30 cellular contexts compared by ENCODE assay signal in genomic region chr7:17898111-17898510, GRCh38.
"Had no signal": no experiment of that assay in that cellular context is flagged by ENCODE, and none has a peak within 500 bp of the region (broad histone marks: within the 10 kb centered on the region; RNA-seq: fewer than 3 reads in every experiment).

No MANE protein-coding gene starts in this region.

- ATAC-seq: activated CD8-positive, alpha-beta T cell treated with anti-CD3 and anti-CD28 coated beads for 36 hours; activated naive CD4-positive, alpha-beta T cell treated with anti-CD3 and anti-CD28 coated beads, Interleukin-2, amount 50 U/mL, for 72 hours; activated T-cell treated with anti-CD3 and anti-CD28 coated beads, Interleukin-2, amount 50 U/mL, for 4 hours; activated T-cell treated with anti-CD3 and anti-CD28 coated beads, Interleukin-2, amount 50 U/mL, for 72 hours; activated T-helper 17 cell treated with anti-CD3 and anti-CD28 coated beads, Interleukin-2, amount 50 U/mL, for 72 hours; body of pancreas had no signal

- DNase-seq: activated B cell treated with CpG ODN at 0.5 μM for 24 hours; activated CD4-positive, alpha-beta memory T cell treated with anti-CD3 and anti-CD28 coated beads for 36 hours; activated CD4-positive, alpha-beta T cell treated with anti-CD3 and anti-CD28 coated beads for 4 hours; activated CD4-positive, alpha-beta T cell treated with anti-CD3 and anti-CD28 coated beads, Interleukin-2, amount 10 ng/mL, durations not matched to agents 24 days and 14 days; activated CD4-positive, alpha-beta T cell treated with anti-CD3 and anti-CD28 coated beads, Interleukin-2, amount 50 U/mL, for 1 hour; activated CD4-positive, alpha-beta T cell treated with anti-CD3 and anti-CD28 coated beads, Interleukin-2, amount 50 U/mL, for 4 hours; activated CD4-positive, CD25-positive, alpha-beta regulatory T cell treated with anti-CD3 and anti-CD28 coated beads, Interleukin-2, amount 50 U/mL, for 72 hours; activated CD8-positive, alpha-beta memory T cell treated with anti-CD3 and anti-CD28 coated beads, Interleukin-2, amount 50 U/mL, for 4 hours; activated CD8-positive, alpha-beta T cell treated with anti-CD3 and anti-CD28 coated beads for 36 hours; activated effector memory CD4-positive, alpha-beta T cell treated with anti-CD3 and anti-CD28 coated beads, Interleukin-2, amount 50 U/mL, for 16 hours; activated gamma-delta T cell treated with Interleukin-2 at 50 U/mL for 16 hours; activated naive CD4-positive, alpha-beta T cell; activated naive CD4-positive, alpha-beta T cell treated with anti-CD3 and anti-CD28 coated beads for 36 hours; activated naive CD4-positive, alpha-beta T cell treated with anti-CD3 and anti-CD28 coated beads, Interleukin-2, amount 50 U/mL, for 16 hours; activated naive CD8-positive, alpha-beta T cell treated with anti-CD3 and anti-CD28 coated beads for 36 hours; activated T-cell treated with anti-CD3 and anti-CD28 coated beads for 4 hours; activated T-cell treated with anti-CD3 and anti-CD28 coated beads, Interleukin-2, amount 50 U/mL, for 1 hour; activated T-cell treated with anti-CD3 and anti-CD28 coated beads, Interleukin-2, amount 50 U/mL, for 4 hours; activated T-cell treated with anti-CD3 and anti-CD28 coated beads, Interleukin-2, amount 50 U/mL, for 72 hours; adrenal gland; amniotic stem cell; aorta; body of pancreas; brain microvascular endothelial cell; central memory CD4-positive, alpha-beta T cell; T-helper 1 cell; T-helper 2 cell; T-helper 9 cell had no signal
